9 cellular contexts compared by ENCODE assay signal in genomic region chr15:68604840-68605502, GRCh38. TPM values are rescaled to one million over a fixed set of nuclear protein-coding genes. Genes with fewer than 3 reads are reported as not detected.
A peak's percentile ranks its signal among the peaks of the same experiment; 100 is the strongest.
DNase-seq lines count a peak whose midpoint lies in the region; ATAC-seq, FAIRE-seq and TF ChIP-seq lines count a peak whose summit lies in the region.
"Not testable (repeated sequence)": the region's sequence is repeated elsewhere in the genome, so short reads cannot be mapped to it uniquely, and the experiment has no call there.
"Had no signal": no experiment of that assay in that cellular context is flagged by ENCODE, and none has a peak within 500 bp of the region (broad histone marks: within the 10 kb centered on the region; RNA-seq: fewer than 3 reads in every experiment).

No MANE protein-coding gene starts in this region.

- H3K4me1 ChIP-seq in RWPE2 (ENCODE audit: insufficient read depth, poor library complexity, severe bottlenecking); mammary epithelial cell (ENCODE audit: insufficient read depth, low read length): not testable (repeated sequence)
- peaks cover 37% of the 10 kb centered on the region for H3K4me1 ChIP-seq in mesenchymal stem cell (ENCODE audit: control insufficient read depth, insufficient read depth, low read depth, low read length)

- intact Hi-C loops in mammary epithelial cell (cut with micrococcal nuclease): not testable (repeated sequence)

- H4K20me1 ChIP-seq in mammary epithelial cell (ENCODE audit: insufficient read depth, low read length): not testable (repeated sequence)

- dilution Hi-C loops in mammary epithelial cell (cut with HindIII; ENCODE audit: low sequenced_read_pairs): not testable (repeated sequence)

- not testable (repeated sequence) for H2BK15ac ChIP-seq in mesenchymal stem cell (ENCODE audit: low read depth, poor library complexity, severe bottlenecking)

- H3K27ac ChIP-seq in RWPE2 (ENCODE audit: poor library complexity, severe bottlenecking); mammary epithelial cell (ENCODE audit: insufficient read depth, low read depth, low read length); mesenchymal stem cell (ENCODE audit: low read length, poor library complexity, severe bottlenecking): not testable (repeated sequence)

- 87% methylated on average over 10 of the region's 10 CpGs for WGBS in mammary epithelial cell (ENCODE audit: low coverage, missing lambda C conversion rate)
- 89% methylated on average over 9 of the region's 10 CpGs for WGBS in mesenchymal stem cell

- not testable (repeated sequence) for H3K4ac ChIP-seq in mesenchymal stem cell (ENCODE audit: low read depth in 1 of 2, low read length in 2 of 2)

- not testable (repeated sequence) for H3K9ac ChIP-seq in mammary epithelial cell (ENCODE audit: insufficient read depth, low read length); mesenchymal stem cell (ENCODE audit: low read length)

- H4K91ac ChIP-seq in mesenchymal stem cell (ENCODE audit: low read length): not testable (repeated sequence)

- peak; percentile 83 for ATAC-seq in RWPE2 (ENCODE audit: low read depth)

- H2BK12ac ChIP-seq in mesenchymal stem cell (ENCODE audit: low read length in 2 of 2): not testable (repeated sequence)

- H3K79me1 ChIP-seq in mesenchymal stem cell (replicated peaks; ENCODE audit: low read length, poor library complexity, severe bottlenecking): peaks cover 45% of the 10 kb centered on the region

- BruUV-seq in mammary epithelial cell (replicated peaks; lab: Mats Ljungman, UMichigan): not testable (repeated sequence)

- not testable (repeated sequence) for H3K9me3 ChIP-seq in RWPE2 (ENCODE audit: severe bottlenecking); mammary epithelial cell (replicated peaks; ENCODE audit: insufficient read depth, low read length); mesenchymal stem cell (ENCODE audit: control insufficient read depth, low read length)

- H3K4me2 ChIP-seq in mammary epithelial cell (ENCODE audit: insufficient read depth, low read depth, low read length); mesenchymal stem cell (ENCODE audit: low read length, poor library complexity, severe bottlenecking): not testable (repeated sequence)

- not testable (repeated sequence) for H2BK120ac ChIP-seq in mesenchymal stem cell (ENCODE audit: low read depth, low read length)

- not testable (repeated sequence) for H2AK5ac ChIP-seq in mesenchymal stem cell (ENCODE audit: low read length, severe bottlenecking)

- not testable (repeated sequence) for H2BK5ac ChIP-seq in mesenchymal stem cell (ENCODE audit: low read depth, low read length, poor library complexity, severe bottlenecking)

- H3K27me3 ChIP-seq in RWPE2 (ENCODE audit: insufficient read depth, poor library complexity, severe bottlenecking); mammary epithelial cell (ENCODE audit: insufficient read depth, low read length); mesenchymal stem cell (ENCODE audit: control insufficient read depth in 1 of 2, insufficient read depth in 1 of 2, low read length in 2 of 2): not testable (repeated sequence)

- H3K79me2 ChIP-seq in mammary epithelial cell (ENCODE audit: insufficient read depth, low read length): not testable (repeated sequence)

- not testable (repeated sequence) for H3K23ac ChIP-seq in mesenchymal stem cell (ENCODE audit: low read length in 2 of 2)

- not testable (repeated sequence) for TF ChIP-seq CTCF in RWPE2 (IDR thresholded peaks at IDR 0.05; ENCODE audit: poor library complexity, severe bottlenecking); mammary epithelial cell (conservative IDR thresholded peaks at IDR 0.05 in 1 of 2, IDR thresholded peaks at IDR 0.05 in 1 of 2; ENCODE audit: extremely low read depth in 1 of 2, insufficient read depth in 1 of 2, low read depth in 1 of 2, low read length in 2 of 2)

- not testable (repeated sequence) for H2AFZ ChIP-seq in mammary epithelial cell (ENCODE audit: low read depth, low read length); mesenchymal stem cell (ENCODE audit: low read depth, low read length)

- not testable (repeated sequence) for H4K8ac ChIP-seq in mesenchymal stem cell (ENCODE audit: low read length)

- H3K36me3 ChIP-seq in RWPE2 (ENCODE audit: low read depth); mammary epithelial cell (ENCODE audit: insufficient read depth, low read length); mesenchymal stem cell (ENCODE audit: control insufficient read depth in 1 of 2, insufficient read depth in 2 of 2, low read depth in 1 of 2, low read length in 2 of 2): not testable (repeated sequence)

- in situ Hi-C loops in mammary epithelial cell (cut with MboI; ENCODE audit: low sequenced_read_pairs in 2 of 2): not testable (repeated sequence)

- H3K4me3 ChIP-seq in RWPE2 (ENCODE audit: severe bottlenecking); mammary epithelial cell (replicated peaks in 1 of 3; ENCODE audit: insufficient read depth in 1 of 3, low read depth in 2 of 3, low read length in 3 of 3); mesenchymal stem cell (ENCODE audit: insufficient read depth in 1 of 2, low read depth in 1 of 2, low read length in 2 of 2): not testable (repeated sequence)

- FAIRE-seq in HTR-8/SVneo (lab: Jason Lieb, UNC): peak; percentile 80

- not testable (repeated sequence) for H3K14ac ChIP-seq in mesenchymal stem cell (ENCODE audit: low read length in 2 of 2)

- H3K18ac ChIP-seq in mesenchymal stem cell (ENCODE audit: low read depth in 1 of 2, low read length in 2 of 2): not testable (repeated sequence)

- CTCF ChIA-PET in mammary epithelial cell (lab: Charles Lee; ENCODE audit: low non-redundant PET): not testable (repeated sequence)

- DNase-seq in A172 (ENCODE audit: low spot score) (peak; percentile 84), GM03348 (ENCODE audit: low spot score) (peak; percentile 51), HTR-8/SVneo (ENCODE audit: insufficient read length, low spot score) (peak; percentile 82), NCI-H2196 (lab: John Stamatoyannopoulos, UW; ENCODE audit: unreplicated experiment) (peak; percentile 2), mammary epithelial cell (peak; percentile 35), fibroblast of peridontal ligament (ENCODE audit: extremely low read depth) (peak; percentile 86), mesenchymal stem cell (peak; percentile 54)
- DNase-seq in RWPE2 (ENCODE audit: low spot score): not testable (repeated sequence)

RNA-seq across cellular contexts. Expression of gene CORO2B, which starts 26.2 kb away (rescaled TPM):
- 0.43 and 1.2 TPM in 2 replicates for total RNA-seq in A172 (2014; rRNA removed; shearing (Covaris generic))
- total RNA-seq in mammary epithelial cell: 1 to 10 TPM; 3.2 to 4.3 TPM
- 2.6 TPM for polyA plus RNA-seq in mammary epithelial cell
- polyA minus RNA-seq in mammary epithelial cell: 2.7 TPM
- polyA plus RNA-seq in mesenchymal stem cell (2013, experiment 1 of 2): 6.0 TPM
- 6.3 TPM for polyA plus RNA-seq in mesenchymal stem cell (2013, experiment 2 of 2)
- total RNA-seq: SJCRH30 had no signal
